Comparison of ENCODE assay signal across 24 cellular contexts in the genomic region with DNA sequence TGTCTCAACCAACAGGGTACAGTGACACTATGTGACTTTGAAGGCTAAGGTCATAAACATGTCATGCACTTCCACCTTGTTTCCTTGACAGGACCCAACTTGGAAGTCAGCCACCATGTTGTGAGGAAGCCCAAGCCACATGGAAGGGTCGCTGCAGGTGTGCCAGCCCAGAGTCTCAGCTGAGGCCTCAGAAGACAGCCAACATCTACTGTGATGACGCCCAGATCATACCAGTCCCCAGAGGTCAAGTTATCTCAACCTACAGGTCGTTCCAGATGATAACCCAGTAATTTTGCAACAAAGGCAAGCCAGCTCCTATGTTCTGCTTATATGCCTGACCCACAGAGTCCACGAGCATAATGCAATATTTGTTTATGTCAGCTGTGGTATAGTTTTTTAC.
"Had no signal": no experiment of that assay in that cellular context is flagged by ENCODE, and none has a peak within 500 bp of the region (broad histone marks: within the 10 kb centered on the region; RNA-seq: fewer than 3 reads in every experiment).

No MANE protein-coding gene starts in this region.

- H3K9me3 ChIP-seq: suprapubic skin, testis, thoracic aorta, thyroid gland, transverse colon, upper lobe of left lung, upper lobe of right lung, uterus, vagina had no signal

- H3K4me3 ChIP-seq: stomach, suprapubic skin, testis, thoracic aorta, thyroid gland, tibial artery, tibial nerve, transverse colon, upper lobe of left lung, upper lobe of right lung, uterus, vagina had no signal

- H3K27ac ChIP-seq: stomach, suprapubic skin, testis, thoracic aorta, thyroid gland, tibial artery, tibial nerve, transverse colon, upper lobe of left lung, upper lobe of right lung, uterus, vagina had no signal

- H3K27me3 ChIP-seq: stomach, suprapubic skin, testis, thyroid gland, tibial artery, tibial nerve, transverse colon, upper lobe of left lung, upper lobe of right lung, uterus, vagina had no signal

- H3K36me3 ChIP-seq: stomach, suprapubic skin, thoracic aorta, thyroid gland, tibial artery, transverse colon, upper lobe of left lung, upper lobe of right lung, uterus, vagina had no signal

- DNase-seq: stimulated activated CD4-positive, alpha-beta T cell treated with anti-CD3 and anti-CD28 coated beads, Interleukin-2, amount 100 ng/mL, for 48 hours; stimulated activated CD4-positive, alpha-beta T cell treated with anti-CD3 and anti-CD28 coated beads, Interleukin-4, amount 100 ng/mL, for 1 hour; stimulated activated CD4-positive, alpha-beta T cell treated with anti-CD3 and anti-CD28 coated beads, Interleukin-4, amount 100 ng/mL, for 24 hours; stimulated activated CD4-positive, alpha-beta T cell treated with anti-CD3 and anti-CD28 coated beads, Interleukin-4, amount 100 ng/mL, for 4 hours; stimulated activated CD8-positive, alpha-beta memory T cell treated with anti-CD3 and anti-CD28 coated beads, Interleukin-4, amount 100 ng/mL, for 48 hours; stimulated activated naive B cell treated with anti-CD40 and anti-IgM and Interleukin-4, amounts not matched to agents 10 μg/mL and 1 μg/mL and 100 μg/mL, for 72 hours; stimulated activated naive CD4-positive, alpha-beta T cell; stimulated activated naive CD4-positive, alpha-beta T cell treated with Interleukin-2 at 50 U/mL for 16 hours; stimulated activated naive CD8-positive, alpha-beta T cell treated with anti-CD3 and anti-CD28 coated beads, Interleukin-15, amount 100 ng/mL, for 72 hours; stimulated activated naive CD8-positive, alpha-beta T cell treated with anti-CD3 and anti-CD28 coated beads, Interleukin-15, Interleukin-2, amounts not matched to agents 100 U/mL and 50 U/mL, for 24 hours; stomach; substantia nigra; testis; thyroid gland; tibial artery; transverse colon; trophoblast cell; upper lobe of left lung; upper lobe of right lung; uterus had no signal

- H3K4me1 ChIP-seq: stomach, suprapubic skin, testis, thyroid gland, tibial artery, tibial nerve, transverse colon, upper lobe of left lung, upper lobe of right lung, uterus, vagina had no signal
